29 cellular contexts compared by ENCODE assay signal in the genomic region with DNA sequence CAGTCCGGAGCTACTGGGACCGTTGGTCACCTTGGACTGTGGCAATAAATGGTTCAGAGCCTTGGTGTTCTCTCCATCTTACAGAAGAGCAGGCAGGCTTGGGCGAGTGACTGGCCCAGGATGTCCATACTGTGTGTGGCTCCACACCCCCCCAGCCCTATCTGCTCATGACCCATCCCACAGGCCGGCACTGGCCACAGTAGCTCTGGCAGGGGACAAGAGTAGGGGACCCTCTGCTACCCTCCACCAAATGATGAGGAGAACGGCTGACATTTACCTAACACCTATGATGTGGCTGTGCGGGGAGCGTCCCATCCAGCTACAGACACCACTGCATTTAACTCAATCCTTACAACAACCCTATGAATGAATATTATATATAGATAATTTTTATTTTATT. TPM values are rescaled to one million over a fixed set of nuclear protein-coding genes. Genes with fewer than 3 reads are reported as not detected.
DNase-seq lines count a peak whose midpoint lies in the region; ATAC-seq, FAIRE-seq and TF ChIP-seq lines count a peak whose summit lies in the region.
"Had no signal": no experiment of that assay in that cellular context is flagged by ENCODE, and none has a peak within 500 bp of the region (broad histone marks: within the 10 kb centered on the region; RNA-seq: fewer than 3 reads in every experiment).

No MANE protein-coding gene starts in this region.

- in situ Hi-C loops in ACHN (cut with HindIII; ENCODE audit: low pct_ligation_motif_present, low pct_unique_long_range_greater_than_20kb, low sequenced_read_pairs), result no loop called here

- no peaks in the 10 kb centered on the region for H3K4me1 Mint-ChIP-seq in activated T-cell treated with anti-CD3 and anti-CD28 coated beads, Interleukin-2, amount 50 U/mL, for 4 hours (ENCODE audit: low read depth)
- H3K4me1 Mint-ChIP-seq: CD4-positive, CD25-positive, alpha-beta regulatory T cell; CD8-positive, alpha-beta memory T cell had no signal

- DNase-seq in GM12891 (ENCODE audit: insufficient read length, low spot score) (peak; percentile 5), bronchial epithelial cell (ENCODE audit: low read depth) (no peak), iPS-NIHi11 (ENCODE audit: low spot score) (peak; percentile 2), osteoblast (ENCODE audit: insufficient read length, low spot score, missing footprints) (peak; percentile 77), ACHN (no peak), kidney tubule cell (ENCODE audit: low spot score) (no peak)
- DNase-seq in activated T-cell treated with anti-CD3 and anti-CD28 coated beads, Interleukin-2, amount 50 U/mL, for 4 hours, result no peak
- DNase-seq: BE2C; C1 segment of cervical spinal cord; CD4-positive, alpha-beta memory T cell; CD4-positive, CD25-positive, alpha-beta regulatory T cell; CD8-positive, alpha-beta memory T cell; COR-L47; DMS 273 treated with DMSO at 0.1 percent for 48 hours; DMS153; DMS53; DMS79; DND-41; EL; GDM1 had no signal

- no peaks in the 10 kb centered on the region for H3K4me1 ChIP-seq in osteoblast (ENCODE audit: insufficient read depth, low read length)
- H3K4me1 ChIP-seq: A549, BE2C had no signal

- no peaks in the 10 kb centered on the region for H3K79me2 ChIP-seq in osteoblast (ENCODE audit: insufficient read depth, low read length)

- H3K36me3 ChIP-seq in bronchial epithelial cell (ENCODE audit: control insufficient read depth, insufficient read depth, low read length) (peaks cover 36% of the 10 kb centered on the region), osteoblast (ENCODE audit: insufficient read depth, low read length) (peaks cover 88% of the 10 kb centered on the region)
- H3K36me3 ChIP-seq: BE2C had no signal

- FAIRE-seq in GM12891 (lab: Jason Lieb, UNC) (no peak), bronchial epithelial cell (lab: Jason Lieb, UNC) (peak; percentile 32)
- FAIRE-seq: A549, GM12878, GM19239 had no signal

- H3K4me3 ChIP-seq in bronchial epithelial cell (ENCODE audit: low read depth, low read length) (no peak overlapping the region), osteoblast (ENCODE audit: insufficient read depth, low read length) (no peak overlapping the region)
- H3K4me3 ChIP-seq: A549, BLaER1, GM12878 had no signal

- no peak for ATAC-seq in activated T-cell treated with anti-CD3 and anti-CD28 coated beads, Interleukin-2, amount 50 U/mL, for 4 hours
- no peak for ATAC-seq in HG03196 (IDR thresholded peaks at IDR 0.05; ENCODE audit: unreplicated experiment)
- ATAC-seq: A549, GM12878 had no signal

- TF ChIP-seq POLR2A in GM12891 (IDR thresholded peaks at IDR 0.05; ENCODE audit: low read depth, low read length), result no peak

- H3K36me3 Mint-ChIP-seq in activated T-cell treated with anti-CD3 and anti-CD28 coated beads, Interleukin-2, amount 50 U/mL, for 4 hours (ENCODE audit: insufficient read depth), result no peaks in the 10 kb centered on the region
- H3K36me3 Mint-ChIP-seq: CD14-positive monocyte; CD4-positive, alpha-beta memory T cell; CD8-positive, alpha-beta memory T cell had no signal

- H2AFZ ChIP-seq in osteoblast (ENCODE audit: low read length), result no peak overlapping the region

- TF ChIP-seq CTCF in bronchial epithelial cell (IDR thresholded peaks at IDR 0.05; ENCODE audit: insufficient read depth, low read length, severe bottlenecking), result no peak
- TF ChIP-seq CTCF in osteoblast (IDR thresholded peaks at IDR 0.05; ENCODE audit: extremely low read depth, low read depth, low read length), result no peak

- H3K27me3 ChIP-seq in bronchial epithelial cell (ENCODE audit: control insufficient read depth, insufficient read depth, low read length) (no peaks in the 10 kb centered on the region), osteoblast (ENCODE audit: insufficient read depth, low read length) (no peaks in the 10 kb centered on the region)
- H3K27me3 ChIP-seq: BE2C, BLaER1 had no signal

- no peak overlapping the region for H3K4me3 Mint-ChIP-seq in activated T-cell treated with anti-CD3 and anti-CD28 coated beads, Interleukin-2, amount 50 U/mL, for 4 hours
- H3K4me3 Mint-ChIP-seq: CD14-positive monocyte; CD4-positive, alpha-beta memory T cell; CD4-positive, CD25-positive, alpha-beta regulatory T cell; CD8-positive, alpha-beta memory T cell had no signal

- H3K9me3 ChIP-seq in osteoblast (ENCODE audit: low read depth, low read length), result no peaks in the 10 kb centered on the region
- H3K9me3 ChIP-seq: A549, BE2C, BLaER1 had no signal

- no peak overlapping the region for H3K27ac ChIP-seq in osteoblast (ENCODE audit: low read depth, low read length)
- H3K27ac ChIP-seq: A549, BLaER1 had no signal

- H4K20me1 ChIP-seq in osteoblast (ENCODE audit: insufficient read depth, low read length), result peaks cover 26% of the 10 kb centered on the region
- H4K20me1 ChIP-seq: BLaER1 had no signal

- no peak overlapping the region for H3K4me2 ChIP-seq in osteoblast (ENCODE audit: insufficient read depth, low read length)
- H3K4me2 ChIP-seq: A549, BLaER1 had no signal

- no peaks in the 10 kb centered on the region for H3K9me3 Mint-ChIP-seq in activated T-cell treated with anti-CD3 and anti-CD28 coated beads, Interleukin-2, amount 50 U/mL, for 4 hours
- H3K9me3 Mint-ChIP-seq: CD4-positive, alpha-beta memory T cell; CD4-positive, CD25-positive, alpha-beta regulatory T cell; CD8-positive, alpha-beta memory T cell had no signal

- H3K27me3 Mint-ChIP-seq in activated T-cell treated with anti-CD3 and anti-CD28 coated beads, Interleukin-2, amount 50 U/mL, for 4 hours (ENCODE audit: low read depth), result no peaks in the 10 kb centered on the region

TF ChIP-seq in GM12891, 5 proteins besides CTCF, POLR2A, EP300 and RAD21:
- TF ChIP-seq PAX5 (IDR thresholded peaks at IDR 0.05; ENCODE audit: insufficient read depth, low read length, severe bottlenecking) (no peak), POU2F2 (IDR thresholded peaks at IDR 0.05; ENCODE audit: low read depth, low read length) (no peak), TAF1 (IDR thresholded peaks at IDR 0.05; ENCODE audit: low read depth, low read length) (no peak), SPI1 (IDR thresholded peaks at IDR 0.05; ENCODE audit: low read depth, low read length) (no peak), POLR2AphosphoS5 (IDR thresholded peaks at IDR 0.05; ENCODE audit: low read depth, low read length) (no peak)

RNA-seq across cellular contexts. Expression of gene LDLRAD2, which starts 13.3 kb away (rescaled TPM):
- polyA plus RNA-seq in GM12891 (2012; ENCODE audit: low read depth, missing spikeins), result 0.74 TPM
- total RNA-seq in bronchial epithelial cell (under 0.01 TPM in 1 of 2 replicates, not detected in the other), osteoblast (not detected in 2 replicates)
- under 1 TPM in 1 of 3 donors, not detected in 2; 0.05 TPM for total RNA-seq in activated T-cell treated with anti-CD3 and anti-CD28 coated beads, Interleukin-2, amount 50 U/mL, for 4 hours
- total RNA-seq: A172; CD4-positive, alpha-beta memory T cell; CD8-positive, alpha-beta memory T cell; Daoy; G401 had no signal
- polyA plus RNA-seq: CD14-positive monocyte; CD4-positive, alpha-beta memory T cell; CD4-positive, CD25-positive, alpha-beta regulatory T cell; CD8-positive, alpha-beta memory T cell had no signal

RNA-seq across cellular contexts. Expression of gene USP48, which starts 42.4 kb away (rescaled TPM):
- polyA plus RNA-seq in GM12891 (2012; ENCODE audit: low read depth, missing spikeins), result 46.3 TPM
- total RNA-seq in bronchial epithelial cell, result 23.4 and 29.6 TPM in 2 replicates
- total RNA-seq in osteoblast, result 50.1 and 52.5 TPM in 2 replicates
- 10 to 100 TPM; 49.0 to 52.2 (median 50.6) TPM for total RNA-seq in activated T-cell treated with anti-CD3 and anti-CD28 coated beads, Interleukin-2, amount 50 U/mL, for 4 hours

Comparison
In these comparisons a context has a peak if more than half of its experiments do, and no peak if none do; other contexts are left out.
1. DNase-seq: peak in GM12891 (single experiment), iPS-NIHi11 (single experiment) and osteoblast (single experiment); none in bronchial epithelial cell (single experiment), activated T-cell treated with anti-CD3 and anti-CD28 coated beads, Interleukin-2, amount 50 U/mL, for 4 hours (single experiment), ACHN (single experiment) and kidney tubule cell (single experiment).